1 cellular context compared by ENCODE assay signal in the genomic region with DNA sequence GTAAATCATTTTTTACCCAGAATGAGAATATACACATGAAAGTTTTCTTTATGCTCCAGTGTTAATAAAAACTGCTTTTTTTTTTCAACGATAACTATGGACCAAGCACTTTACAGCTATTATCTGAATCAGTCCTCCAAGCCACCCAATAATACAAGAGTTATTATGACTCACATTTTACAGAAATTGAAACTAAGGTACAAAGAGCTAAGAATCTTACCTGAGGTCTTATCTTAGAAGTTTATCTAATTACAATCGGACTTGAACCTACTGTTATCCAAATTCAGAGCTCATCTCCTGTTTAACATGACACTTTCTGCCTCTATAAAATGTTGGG.
TF ChIP-seq lines count a peak whose summit lies in the region.

No MANE protein-coding gene starts in this region.

TF ChIP-seq in endothelial cell of umbilical vein, 7 proteins besides CTCF, POLR2A, EP300 and RAD21:
- TF ChIP-seq MYC (IDR thresholded peaks at IDR 0.05; ENCODE audit: low read depth, low read length): no peak
- no peak for TF ChIP-seq JUN (IDR thresholded peaks at IDR 0.05; ENCODE audit: borderline replicate concordance, insufficient read depth, insufficient read length, low read depth)
- TF ChIP-seq, protein P1, sequence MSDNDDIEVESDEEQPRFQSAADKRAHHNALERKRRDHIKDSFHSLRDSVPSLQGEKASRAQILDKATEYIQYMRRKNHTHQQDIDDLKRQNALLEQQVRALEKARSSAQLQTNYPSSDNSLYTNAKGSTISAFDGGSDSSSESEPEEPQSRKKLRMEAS (IDR thresholded peaks at IDR 0.05; ENCODE audit: insufficient read depth, insufficient read length): no peak
- TF ChIP-seq FOS (IDR thresholded peaks at IDR 0.05; ENCODE audit: borderline replicate concordance, insufficient read depth, low read length): no peak
